In the genomic region with DNA sequence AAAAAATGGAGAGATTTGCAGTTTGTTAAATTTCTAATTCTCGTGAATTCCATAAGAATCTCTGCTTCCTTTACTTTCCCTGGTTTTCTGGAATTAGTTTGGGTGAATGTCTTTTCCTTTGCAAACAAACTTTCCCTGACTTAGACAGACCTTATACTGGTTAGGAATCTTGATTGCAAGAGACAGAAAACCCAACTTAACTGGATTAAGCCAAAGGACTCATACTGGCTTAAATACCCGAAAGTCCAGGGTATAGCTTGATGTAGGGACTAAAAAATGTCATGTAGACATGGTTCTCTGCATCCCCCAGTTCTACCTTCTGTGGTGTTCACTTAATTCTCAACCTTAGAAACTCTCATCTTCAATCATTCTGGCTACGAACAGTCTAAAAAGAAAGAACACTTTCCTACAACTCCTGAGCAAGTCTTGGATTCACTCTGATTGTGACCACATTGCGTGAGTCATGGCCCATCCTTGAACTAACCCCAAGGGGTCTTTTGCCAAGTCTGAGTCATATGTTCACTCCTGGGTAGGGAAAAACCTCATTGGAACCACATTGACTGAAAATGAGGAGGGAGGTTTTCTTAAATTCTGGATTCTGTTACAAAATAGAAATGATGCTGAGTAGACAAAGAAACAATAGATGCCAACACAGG, we compare ENCODE assay signal across 9 cellular contexts.
DNase-seq lines count a peak whose midpoint lies in the region; ATAC-seq, FAIRE-seq and TF ChIP-seq lines count a peak whose summit lies in the region.
"Had no signal": no experiment of that assay in that cellular context is flagged by ENCODE, and none has a peak within 500 bp of the region (broad histone marks: within the 10 kb centered on the region; RNA-seq: fewer than 3 reads in every experiment).

No MANE protein-coding gene starts in this region.

- 79 to 90% (median 87%) methylated on average over 4 of the region's 4 CpGs for WGBS in stomach, 5 donors

- no peak overlapping the region for H3K27ac ChIP-seq in stomach

- TF ChIP-seq EP300 in stomach (IDR thresholded peaks at IDR 0.05), result no peak

- TF ChIP-seq POLR2A in stomach (IDR thresholded peaks at IDR 0.05), result no peak

- H3K36me3 ChIP-seq in MG63 (no peaks in the 10 kb centered on the region), stomach (no peaks in the 10 kb centered on the region)

- intact Hi-C loops in stomach (cut with DNase I; ENCODE audit: low total_unique reads), result no loop called here

- H3K4me1 ChIP-seq in stomach, result no peaks in the 10 kb centered on the region

- H3K9me3 ChIP-seq in MG63 (peaks cover 15% of the 10 kb centered on the region; the same call in 1 of the 2 replicates), stomach (no peaks in the 10 kb centered on the region)

- peak; percentile 44 for FAIRE-seq in urothelium cell line (lab: Jason Lieb, UNC)

- TF ChIP-seq CTCF in fibroblast of pulmonary artery (IDR thresholded peaks at IDR 0.05; ENCODE audit: low read length, missing control alignments) (no peak), stomach (IDR thresholded peaks at IDR 0.05) (no peak)

- peak; percentile 48 for DNase-seq in stimulated activated CD4-positive, alpha-beta T cell treated with anti-CD3 and anti-CD28 coated beads, Interleukin-15, amount 100 ng/mL, for 24 hours
- DNase-seq in stimulated activated CD4-positive, alpha-beta T cell treated with anti-CD3 and anti-CD28 coated beads, Interleukin-4, amount 100 ng/mL, for 4 hours, result no peak
- DNase-seq in MG63 (peak; percentile 77), fibroblast of pulmonary artery (ENCODE audit: low read depth) (peak; percentile 87), urothelium cell line (ENCODE audit: low spot score) (peak; percentile 60), activated gamma-delta T cell (lab: John Stamatoyannopoulos, UW) (no peak), stomach (no peak)
- DNase-seq: NCI-H2171 treated with DMSO at 0.1 percent for 48 hours had no signal

- no peak overlapping the region for H3K4me3 ChIP-seq in MG63
- H3K4me3 ChIP-seq in fibroblast of pulmonary artery (replicated peaks; ENCODE audit: low read depth, low read length), result no peak overlapping the region
- no peak overlapping the region for H3K4me3 ChIP-seq in stomach

- no peak for ATAC-seq in GM19397 (IDR thresholded peaks at IDR 0.05; ENCODE audit: unreplicated experiment)

- H3K27me3 ChIP-seq in MG63, result no peaks in the 10 kb centered on the region
- no peaks in the 10 kb centered on the region for H3K27me3 ChIP-seq in stomach

Comparison
In these comparisons a context has a peak if more than half of its experiments do, and no peak if none do; other contexts are left out.
1. DNase-seq: peak in stimulated activated CD4-positive, alpha-beta T cell treated with anti-CD3 and anti-CD28 coated beads, Interleukin-15, amount 100 ng/mL, for 24 hours (single experiment), MG63 (single experiment), fibroblast of pulmonary artery (single experiment) and urothelium cell line (single experiment); none in stimulated activated CD4-positive, alpha-beta T cell treated with anti-CD3 and anti-CD28 coated beads, Interleukin-4, amount 100 ng/mL, for 4 hours (0 of 2), activated gamma-delta T cell (single experiment) and stomach (single experiment).